8 cellular contexts compared by ENCODE assay signal in the genomic region with DNA sequence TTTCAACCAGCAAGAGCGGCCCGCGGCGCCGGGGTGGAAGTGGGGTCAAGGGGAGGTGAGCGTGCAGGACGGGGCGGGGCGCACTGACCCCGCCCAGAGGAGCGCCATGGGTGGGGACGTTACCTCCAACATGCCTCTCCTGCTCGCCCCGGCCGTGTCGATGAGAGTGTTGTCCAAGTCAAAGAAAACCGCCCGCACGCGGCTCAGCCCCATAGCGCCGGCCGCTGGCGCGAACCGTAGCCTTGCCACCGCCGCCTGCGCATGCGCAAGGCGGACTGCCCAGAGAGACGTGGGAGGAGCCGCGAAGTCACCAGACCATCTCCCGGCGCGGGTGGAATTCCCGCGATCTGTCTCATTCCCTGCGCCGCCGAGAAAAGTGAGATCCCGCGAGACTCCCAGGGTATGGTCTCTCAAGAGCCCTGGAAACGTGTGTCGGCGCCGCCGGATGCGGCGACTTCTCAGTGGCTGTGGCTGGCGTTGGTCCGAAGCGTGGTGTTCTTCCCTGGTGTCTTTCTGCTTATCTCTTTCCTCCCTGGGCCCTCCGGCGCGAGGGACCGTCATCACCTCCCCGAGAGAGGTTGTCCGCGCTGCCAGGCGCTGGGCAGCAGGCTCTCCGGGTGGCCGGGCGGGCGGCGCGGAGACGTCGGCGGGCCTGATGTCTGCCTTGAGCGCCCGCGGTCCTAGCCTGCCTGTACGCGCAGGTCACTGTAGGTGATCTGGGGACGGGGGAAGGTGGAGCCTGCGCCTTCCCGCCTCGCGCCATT. TPM values are rescaled to one million over a fixed set of nuclear protein-coding genes. Genes with fewer than 3 reads are reported as not detected.
DNase-seq lines count a peak whose midpoint lies in the region; ATAC-seq, FAIRE-seq and TF ChIP-seq lines count a peak whose summit lies in the region.

NANP (minus strand) TSS at position 279 of the 764 bp plus-strand sequence; CDS start at position 213, 66 bp downstream.

- in situ Hi-C loops in gastrocnemius medialis (cut with MboI; ENCODE audit: low sequenced_read_pairs in 4 of 4): loop anchor here in 2 of 4 donors (5.0 to 25.0 kb wide), 2 partner anchors 73 to 238 kb away; partner anchors contain the start of gene ZNF337 (in 1 of the 2)

- FAIRE-seq in A204.1 (lab: Jason Lieb, UNC): peak; percentile 44
- FAIRE-seq in TTC549 (lab: Jason Lieb, UNC): peak; percentile 38

- peaks cover 14% of the 10 kb centered on the region for H3K4me1 ChIP-seq in body of pancreas
- peaks cover 5% of the 10 kb centered on the region; the same call in 1 of the 2 replicates for H3K4me1 ChIP-seq in iPS DF 6.9 (ENCODE audit: control insufficient read depth, insufficient read depth, low read length)
- peaks cover 10 to 11% of the 10 kb centered on the region in 2 donors for H3K4me1 ChIP-seq in gastrocnemius medialis

- H3K9me3 ChIP-seq in body of pancreas (no peaks in the 10 kb centered on the region), iPS DF 6.9 (ENCODE audit: control insufficient read depth, insufficient read depth, low read length) (no peaks in the 10 kb centered on the region), gastrocnemius medialis (no peaks in the 10 kb centered on the region)

- intact Hi-C loops in body of pancreas (cut with DNase I): no loop called here
- intact Hi-C loops in gastrocnemius medialis (cut with DNase I; ENCODE audit: low total_unique reads): loop anchor here (2.0 to 5.0 kb wide), 3 partner anchors 73 to 243 kb away; partner anchors contain the start of genes ABHD12 and ZNF337

- peak within 1 kb of the TSS; percentile 47 to 85 for H3K4me3 ChIP-seq in body of pancreas
- H3K4me3 ChIP-seq in iPS DF 6.9 (ENCODE audit: low read length): peak within 1 kb of the TSS; percentile 47
- H3K4me3 ChIP-seq in gastrocnemius medialis: peak within 1 kb of the TSS; percentile 72 to 95 (median 85)

- 0% methylated on average over 12 to 64 of the region's 81 CpGs for WGBS in body of pancreas, 2 donors
- no CpG with 5 or more reads among the region's 81 CpGs for WGBS in iPS DF 6.9 (ENCODE audit: insufficient coverage, insufficient read length)

- peak; percentile 86 for ATAC-seq in HG03064 (IDR thresholded peaks at IDR 0.05; ENCODE audit: low read depth, unreplicated experiment)
- ATAC-seq in body of pancreas: peak; percentile 93
- peak; percentile 95 to 96 for ATAC-seq in gastrocnemius medialis

- H3K36me3 ChIP-seq in body of pancreas (replicated peaks in 1 of 2; ENCODE audit: insufficient read depth in 1 of 2, low read depth in 2 of 2) (no peaks in the 10 kb centered on the region), iPS DF 6.9 (ENCODE audit: control insufficient read depth, insufficient read depth, low read length) (no peaks in the 10 kb centered on the region), gastrocnemius medialis (no peaks in the 10 kb centered on the region)

- no peaks in the 10 kb centered on the region for H3K27me3 ChIP-seq in body of pancreas
- H3K27me3 ChIP-seq in iPS DF 6.9 (ENCODE audit: control insufficient read depth, insufficient read depth, low read length): no peaks in the 10 kb centered on the region; the same call in 1 of the 2 replicates
- no peaks in the 10 kb centered on the region for H3K27me3 ChIP-seq in gastrocnemius medialis

- DNase-seq in NCI-H2107 (lab: John Stamatoyannopoulos, UW) (peak; percentile 91), body of pancreas (peak; percentile 95 to 97 (median 97)), iPS DF 6.9 (ENCODE audit: low read depth, low spot score) (peak; percentile 68), gastrocnemius medialis (peak; percentile 91 to 95)

- H3K27ac ChIP-seq in body of pancreas (peak within 1 kb of the TSS; percentile 89 to 96 (median 90)), iPS DF 6.9 (ENCODE audit: low read length) (no peak within 1 kb of the TSS), gastrocnemius medialis (peak within 1 kb of the TSS; percentile 87 to 93 (median 92))

- TF ChIP-seq CTCF in body of pancreas (IDR thresholded peaks at IDR 0.05) (peak in 1 of 7 experiments; percentile 7), gastrocnemius medialis (IDR thresholded peaks at IDR 0.05 in 4 of 5, conservative IDR thresholded peaks at IDR 0.05 in 1 of 5) (peak in 1 of 5 experiments; percentile 3)

- TF ChIP-seq POLR2A in GM18526 (IDR thresholded peaks at IDR 0.05; ENCODE audit: extremely low read depth, insufficient read length) (peak; percentile 91), body of pancreas (IDR thresholded peaks at IDR 0.05) (peak; percentile 66 to 89 (median 86)), gastrocnemius medialis (IDR thresholded peaks at IDR 0.05) (peak; percentile 75 to 79)

RNA-seq across cellular contexts. Expression of gene NANP, which starts in this region (rescaled TPM):
- 1 to 10 TPM; 2.6 to 9.6 TPM for total RNA-seq in body of pancreas
- 1 to 10 TPM; 1.5 to 3.6 (median 2.6) TPM for total RNA-seq in gastrocnemius medialis
